Comparison of ENCODE assay signal across 14 cellular contexts in genomic region chr9:75914936-75915335, GRCh38.
"Had no signal": no experiment of that assay in that cellular context is flagged by ENCODE, and none has a peak within 500 bp of the region (broad histone marks: within the 10 kb centered on the region; RNA-seq: fewer than 3 reads in every experiment).

No MANE protein-coding gene starts in this region.

- H3K4me3 Mint-ChIP-seq: natural killer cell, neural progenitor cell had no signal

- ATAC-seq: foreskin keratinocyte, left lobe of liver, natural killer cell, psoas muscle, sciatic nerve had no signal

- H3K9me3 ChIP-seq: colonic mucosa, psoas muscle had no signal

- H3K4me1 Mint-ChIP-seq: neural progenitor cell had no signal

- H3K36me3 ChIP-seq: colonic mucosa, neural progenitor cell had no signal

- DNase-seq: colonic mucosa; dermis blood vessel endothelial cell; erythroblast; foreskin keratinocyte; kidney; mammary epithelial cell; natural killer cell; nucleus accumbens; psoas muscle; stimulated activated naive CD4-positive, alpha-beta T cell treated with Interleukin-2 at 50 U/mL for 16 hours had no signal

- H3K27me3 ChIP-seq: colonic mucosa, foreskin keratinocyte, neural progenitor cell had no signal

- H3K36me3 Mint-ChIP-seq: natural killer cell had no signal

- FAIRE-seq: kidney had no signal

- H3K9me3 Mint-ChIP-seq: natural killer cell, neural progenitor cell had no signal

- H3K4me3 ChIP-seq: colonic mucosa, neural progenitor cell, psoas muscle had no signal

- H3K27ac ChIP-seq: colonic mucosa, foreskin keratinocyte, neural progenitor cell, parathyroid adenoma, psoas muscle had no signal

- H3K4me1 ChIP-seq: colonic mucosa, parathyroid adenoma, psoas muscle had no signal

- H3K27ac Mint-ChIP-seq: natural killer cell, neural progenitor cell had no signal
